8 cellular contexts compared by ENCODE assay signal in the genomic region with DNA sequence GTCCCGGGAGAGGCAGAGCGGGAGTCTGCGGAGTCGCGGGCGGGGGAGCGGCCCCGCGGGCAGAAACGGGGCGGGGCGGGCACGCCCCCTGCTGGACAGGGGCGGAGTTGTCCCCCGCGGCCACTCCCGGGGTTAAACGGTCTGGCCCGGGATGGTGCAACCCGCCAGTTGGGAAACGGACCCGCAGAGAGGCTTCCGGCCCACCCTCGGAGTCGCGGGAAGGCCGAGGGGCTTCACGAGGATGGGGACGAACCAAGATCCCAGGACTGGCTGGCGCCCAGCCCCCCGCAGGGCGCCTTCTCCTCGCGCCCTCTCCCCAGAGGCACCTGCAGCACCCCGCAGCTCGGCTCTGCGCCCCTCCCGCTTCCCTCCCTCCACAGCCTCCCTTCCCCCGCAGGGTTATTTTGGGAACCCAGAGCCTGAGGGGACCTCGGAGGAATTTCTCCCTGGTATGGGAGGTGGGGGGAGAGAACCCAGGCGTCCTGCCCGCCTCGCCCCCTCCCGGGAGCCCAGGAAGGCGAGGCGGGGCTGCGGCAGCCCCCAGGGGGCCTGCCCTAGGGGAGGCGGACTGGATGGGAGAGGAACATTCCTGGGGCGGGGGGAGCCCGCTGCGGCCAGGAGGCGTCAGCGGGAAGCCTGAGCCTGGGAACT. TPM values are rescaled to one million over a fixed set of nuclear protein-coding genes. Genes with fewer than 3 reads are reported as not detected.
DNase-seq lines count a peak whose midpoint lies in the region; ATAC-seq, FAIRE-seq and TF ChIP-seq lines count a peak whose summit lies in the region.

No MANE protein-coding gene starts in this region.

- peaks cover 15% of the 10 kb centered on the region for H3K79me2 ChIP-seq in DOHH2 (ENCODE audit: control insufficient read depth, low read length)

- ATAC-seq in WTC11: peak; percentile 12
- ATAC-seq in HG02981 (IDR thresholded peaks at IDR 0.05; ENCODE audit: unreplicated experiment): no peak

- POLR2A ChIA-PET in WTC11 (lab: Charles Lee): interaction anchor here (1.0 to 2.6 kb wide), 4 partner anchors 17 to 36 kb away, joined by 3 to 8 read pairs (median 6); partner anchors contain the start of genes PYGM and SF1

- H3K27ac Mint-ChIP-seq in WTC11: no peak overlapping the region

- peak overlapping the region; percentile 60 for H3K4me2 ChIP-seq in DOHH2 (ENCODE audit: low read length)

- H3K4me3 ChIP-seq in DOHH2 (ENCODE audit: low read length): peak overlapping the region; percentile 77

- peaks cover 3% of the 10 kb centered on the region for H3F3A ChIP-seq in DOHH2 (ENCODE audit: control insufficient read depth, insufficient read depth)

- CTCF ChIA-PET in WTC11 (lab: Charles Lee): interaction anchor here (0.6 to 8.6 kb wide), 35 partner anchors 10 to 454 kb away, joined by 3 to 150 read pairs (median 6); partner anchors contain the start of genes BATF2, MAP4K2, NRXN2 and PYGM

- no peak for FAIRE-seq in RCC 7860 (lab: Jason Lieb, UNC)

- TF ChIP-seq CTCF in DOHH2 (IDR thresholded peaks at IDR 0.05; ENCODE audit: low read depth, low read length, poor library complexity, severe bottlenecking) (peak; percentile 84), WTC11 (IDR thresholded peaks at IDR 0.05) (peak; percentile 99)

- peaks cover 44% of the 10 kb centered on the region for H3K4me1 ChIP-seq in DOHH2 (ENCODE audit: control insufficient read depth, low read length)

- no peaks in the 10 kb centered on the region for H3K9me3 ChIP-seq in DOHH2 (ENCODE audit: control insufficient read depth, insufficient read depth, low read length)

- no peaks in the 10 kb centered on the region for H3K9me2 ChIP-seq in DOHH2 (replicated peaks; ENCODE audit: control insufficient read depth, low read length)

- peaks cover 30% of the 10 kb centered on the region for H3K36me3 ChIP-seq in DOHH2 (ENCODE audit: control insufficient read depth, low read length)

- H3K9me3 Mint-ChIP-seq in WTC11: no peaks in the 10 kb centered on the region

- no peaks in the 10 kb centered on the region for H3K27me3 ChIP-seq in DOHH2 (ENCODE audit: control insufficient read depth, low read length)
- H3K27me3 ChIP-seq in layer of hippocampus (ENCODE audit: control insufficient read depth, insufficient read depth, low read length): peaks cover 4% of the 10 kb centered on the region

- H3K27me3 Mint-ChIP-seq in WTC11 (ENCODE audit: low read depth): peaks cover 37% of the 10 kb centered on the region

- H3K27ac ChIP-seq in DOHH2 (ENCODE audit: low read depth, low read length) (peak overlapping the region; percentile 93), caudate nucleus (ENCODE audit: low read depth, low read length) (peak overlapping the region; percentile 82), layer of hippocampus (ENCODE audit: low read depth, low read length) (peak overlapping the region; percentile 73)

- peaks cover 6% of the 10 kb centered on the region; the same call in 1 of the 2 replicates for H4K20me1 ChIP-seq in DOHH2 (ENCODE audit: control insufficient read depth, insufficient read depth, low read depth, low read length)

- peak overlapping the region; percentile 69; the same call in 1 of the 2 replicates for H3K4me3 Mint-ChIP-seq in WTC11

- peak; percentile 93 for DNase-seq in HuH-7.5 (ENCODE audit: low spot score)
- peak; percentile 83 for DNase-seq in WTC11 (ENCODE audit: low spot score)
- peak in 33 of 61 donors; percentile 30 to 75 (median 56) for DNase-seq in caudate nucleus (lab: John Stamatoyannopoulos, UW)
- peak; percentile 83 to 84 for DNase-seq in stimulated activated CD4-positive, alpha-beta T cell treated with anti-CD3 and anti-CD28 coated beads, Interleukin-2, amount 100 ng/mL, for 24 hours
- no peak for DNase-seq in RCC 7860 (ENCODE audit: low spot score)

- H3K36me3 Mint-ChIP-seq in WTC11: 0 out of 2 replicates have a peak, but pooled peaks cover 3% of the 10 kb centered on the region

- H3K4me1 Mint-ChIP-seq in WTC11: peaks cover 39% of the 10 kb centered on the region

TF ChIP-seq in WTC11, 78 proteins besides CTCF, POLR2A, EP300 and RAD21 (continues in another document):
- TF ChIP-seq ZNF423 (CRISPR knock-in tag; IDR thresholded peaks at IDR 0.05): peak; percentile 93
- TF ChIP-seq RELA (CRISPR knock-in tag; IDR thresholded peaks at IDR 0.05; ENCODE audit: borderline replicate concordance): no peak; the same call in 1 of the 2 replicates
- TF ChIP-seq GABPB1 (CRISPR knock-in tag; IDR thresholded peaks at IDR 0.05): 0 out of 2 replicates have a peak, but pooled peaks have one; percentile 30
- TF ChIP-seq, protein P1, sequence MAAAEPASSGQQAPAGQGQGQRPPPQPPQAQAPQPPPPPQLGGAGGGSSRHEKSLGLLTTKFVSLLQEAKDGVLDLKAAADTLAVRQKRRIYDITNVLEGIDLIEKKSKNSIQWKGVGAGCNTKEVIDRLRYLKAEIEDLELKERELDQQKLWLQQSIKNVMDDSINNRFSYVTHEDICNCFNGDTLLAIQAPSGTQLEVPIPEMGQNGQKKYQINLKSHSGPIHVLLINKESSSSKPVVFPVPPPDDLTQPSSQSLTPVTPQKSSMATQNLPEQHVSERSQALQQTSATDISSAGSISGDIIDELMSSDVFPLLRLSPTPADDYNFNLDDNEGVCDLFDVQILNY (CRISPR knock-in tag; IDR thresholded peaks at IDR 0.05): peak; percentile 52; the same call in 1 of the 2 replicates
- TF ChIP-seq ATF1 (CRISPR knock-in tag; IDR thresholded peaks at IDR 0.05): no peak
- TF ChIP-seq PRDM15 (CRISPR knock-in tag; IDR thresholded peaks at IDR 0.05): no peak; the same call in 1 of the 2 replicates
- no peak for TF ChIP-seq NFATC4 (CRISPR knock-in tag; IDR thresholded peaks at IDR 0.05)
- TF ChIP-seq NR1H2 (CRISPR knock-in tag; IDR thresholded peaks at IDR 0.05): no peak
- TF ChIP-seq ZNF281 (CRISPR knock-in tag; IDR thresholded peaks at IDR 0.05): no peak

RNA-seq across cellular contexts. Expression of gene RASGRP2, which starts 0.9 kb away (rescaled TPM):
- total RNA-seq in WTC11 (2021): 31.9 to 41.5 TPM (median 40.3 TPM) in 3 replicates

RNA-seq across cellular contexts. Expression of gene PYGM, which starts 16.7 kb away (rescaled TPM):
- total RNA-seq in WTC11 (2021): 6.6 to 8.7 TPM (median 8.2 TPM) in 3 replicates

RNA-seq across cellular contexts. Expression of gene NRXN2, which starts 20.1 kb away (rescaled TPM):
- 8.0 to 10.4 TPM (median 8.6 TPM) in 3 replicates for total RNA-seq in WTC11 (2021)

RNA-seq across cellular contexts. Expression of gene SF1, which starts 35.3 kb away (rescaled TPM):
- 285 to 314 TPM (median 300 TPM) in 3 replicates for total RNA-seq in WTC11 (2021)

RNA-seq across cellular contexts. Expression of gene MAP4K2, which starts 59.9 kb away (rescaled TPM):
- total RNA-seq in WTC11 (2021): 24.5 to 31.6 TPM (median 28.3 TPM) in 3 replicates
